In the genomic region with DNA sequence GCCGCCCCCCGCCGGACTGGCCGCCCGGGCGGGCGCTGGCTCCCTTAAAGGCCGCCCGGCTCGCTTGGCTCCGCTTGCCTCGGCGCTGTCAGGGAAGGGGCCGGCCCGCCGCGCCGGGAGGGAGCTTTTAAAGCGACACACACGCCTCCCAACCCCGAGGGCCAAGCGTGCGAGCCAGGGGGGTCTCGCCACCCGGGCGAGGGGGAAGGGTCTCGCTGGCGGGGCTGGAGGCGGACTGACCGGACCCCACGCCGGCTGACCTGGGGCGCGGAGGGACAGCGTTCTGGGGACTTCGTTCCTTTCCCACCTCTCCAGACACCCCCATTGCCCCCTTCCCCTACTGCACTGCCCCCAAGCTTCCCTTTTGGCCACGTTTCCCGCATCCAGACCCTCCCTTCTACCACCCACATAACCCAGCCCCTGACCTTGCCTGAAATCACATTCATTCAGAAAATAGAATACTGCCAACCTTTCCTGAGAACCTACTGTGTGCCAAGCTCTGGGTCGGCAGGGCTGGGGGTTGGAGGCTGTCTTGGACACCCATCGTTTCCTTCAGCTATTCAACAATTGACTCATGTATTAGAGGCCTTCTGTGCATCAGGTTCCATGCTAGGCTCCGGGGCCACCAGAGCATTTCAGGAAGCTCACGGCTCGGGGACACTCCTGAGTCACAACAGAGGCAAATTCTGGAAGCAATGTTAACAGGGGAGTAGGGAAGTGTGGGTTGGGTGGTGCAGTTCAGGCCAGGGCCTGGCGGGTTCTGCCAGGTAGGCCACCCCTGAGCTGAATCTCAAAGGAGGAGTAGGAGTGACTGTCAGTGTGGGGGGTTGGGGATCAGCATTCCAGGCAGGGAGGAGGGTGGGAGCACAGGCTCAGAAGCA, we compare ENCODE assay signal across 9 cellular contexts. TPM values are rescaled to one million over a fixed set of nuclear protein-coding genes. Genes with fewer than 3 reads are reported as not detected.
A peak's percentile ranks its signal among the peaks of the same experiment; 100 is the strongest.
DNase-seq lines count a peak whose midpoint lies in the region; ATAC-seq, FAIRE-seq and TF ChIP-seq lines count a peak whose summit lies in the region.
"Had no signal": no experiment of that assay in that cellular context is flagged by ENCODE, and none has a peak within 500 bp of the region (broad histone marks: within the 10 kb centered on the region; RNA-seq: fewer than 3 reads in every experiment).

A gene with protein sequence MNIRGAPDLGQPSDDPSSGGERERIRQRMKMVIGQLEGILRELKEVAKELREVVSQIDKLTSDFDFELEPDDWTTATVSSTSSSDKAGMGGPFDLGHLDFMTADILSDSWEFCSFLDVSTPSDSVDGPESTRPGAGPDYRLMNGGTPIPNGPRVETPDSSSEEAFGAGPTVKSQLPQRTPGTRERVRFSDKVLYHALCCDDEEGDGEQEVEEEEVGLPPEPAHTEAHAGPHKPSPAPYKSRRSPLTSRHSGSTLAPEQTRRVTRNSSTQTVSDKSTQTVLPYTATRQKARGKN (minus strand): TSS at position 102 of the 881 bp plus-strand sequence. CDS start 2,221 bp downstream, outside the sequence.

- 22% methylated on average over 15 of the region's 44 CpGs for WGBS in hepatocyte (ENCODE audit: low lambda C conversion rate, missing lambda C conversion rate)
- WGBS in psoas muscle, 3 donors: 12 to 29% (median 16%) methylated on average over 17 to 44 of the region's 44 CpGs

- H3K9me2 ChIP-seq in hepatocyte (replicated peaks; ENCODE audit: insufficient read depth): no peaks in the 10 kb centered on the region

- TF ChIP-seq CTCF in astrocyte of the cerebellum (IDR thresholded peaks at IDR 0.05; ENCODE audit: low read depth, low read length, missing control alignments) (no peak), hepatocyte (IDR thresholded peaks at IDR 0.05; ENCODE audit: poor library complexity) (no peak), psoas muscle (IDR thresholded peaks at IDR 0.05) (no peak)

- in situ Hi-C loops in astrocyte of the cerebellum (cut with HindIII; ENCODE audit: low sequenced_read_pairs): no loop called here

- DNase-seq in astrocyte of the cerebellum (ENCODE audit: low read depth) (no peak), hepatocyte (ENCODE audit: low spot score) (peak; percentile 71), psoas muscle (peak; percentile 54 to 67), GM12892 (ENCODE audit: insufficient read length) (no peak), RKO (ENCODE audit: low spot score) (no peak)

- peaks cover 50% of the 10 kb centered on the region for H3K27me3 ChIP-seq in hepatocyte
- peaks cover 0 to 51% (median 9%) of the 10 kb centered on the region in 3 donors for H3K27me3 ChIP-seq in psoas muscle (ENCODE audit: insufficient read depth in 3 of 3, low read length in 2 of 3)

- peak within 1 kb of the TSS; percentile 98 for H3K4me2 ChIP-seq in hepatocyte

- no peaks in the 10 kb centered on the region for H4K20me1 ChIP-seq in hepatocyte (ENCODE audit: insufficient read depth, poor library complexity, severe bottlenecking)

- no peaks in the 10 kb centered on the region for H3K79me2 ChIP-seq in hepatocyte

- H3K9me3 ChIP-seq in ES-I3 (ENCODE audit: control insufficient read depth, insufficient read depth, low read length) (no peaks in the 10 kb centered on the region), hepatocyte (ENCODE audit: low read depth) (no peaks in the 10 kb centered on the region), psoas muscle (no peaks in the 10 kb centered on the region)

- H3K4me1 ChIP-seq in ES-I3 (ENCODE audit: insufficient read depth, low read length) (peaks cover 13% of the 10 kb centered on the region), hepatocyte (ENCODE audit: insufficient read depth) (peaks cover 9% of the 10 kb centered on the region), psoas muscle (no peaks in the 10 kb centered on the region)

- peak within 1 kb of the TSS; percentile 83 for H3K9ac ChIP-seq in ES-I3 (ENCODE audit: low read depth, low read length)

- TF ChIP-seq POLR2A in GM12892 (IDR thresholded peaks at IDR 0.05; ENCODE audit: low read depth, low read length): no peak

- H3K4me3 ChIP-seq in astrocyte of the cerebellum (ENCODE audit: low read depth, low read length) (peak within 1 kb of the TSS; percentile 43), hepatocyte (peak within 1 kb of the TSS; percentile 61), psoas muscle (peak within 1 kb of the TSS; percentile 69)

- H3K27ac ChIP-seq in hepatocyte: no peak within 1 kb of the TSS
- no peak within 1 kb of the TSS for H3K27ac ChIP-seq in psoas muscle

- FAIRE-seq in GM12892 (lab: Jason Lieb, UNC): no peak
- FAIRE-seq: islet of Langerhans had no signal

- H3K36me3 ChIP-seq in ES-I3 (ENCODE audit: insufficient read depth, low read length) (no peaks in the 10 kb centered on the region), hepatocyte (replicated peaks; ENCODE audit: insufficient read depth, low read depth) (no peaks in the 10 kb centered on the region), psoas muscle (ENCODE audit: insufficient read depth in 1 of 2, low read depth in 1 of 2) (no peaks in the 10 kb centered on the region)

- intact Hi-C loops in psoas muscle (cut with DNase I): no loop called here

- H2AFZ ChIP-seq in hepatocyte: peak within 1 kb of the TSS; percentile 78

- ATAC-seq in psoas muscle (peak; percentile 62 to 84 (median 70)), GM21717 (IDR thresholded peaks at IDR 0.05; ENCODE audit: unreplicated experiment) (no peak), GM21381 (IDR thresholded peaks at IDR 0.05; ENCODE audit: unreplicated experiment) (no peak)

RNA-seq across cellular contexts. Expression of the gene that starts here (rescaled TPM):
- total RNA-seq in hepatocyte: 1.3 and 3.3 TPM in 2 replicates
- 1.9 and 8.1 TPM in 2 replicates for polyA plus RNA-seq in hepatocyte
- 10 to 100 TPM in 1 of 4 donors, 1 to 10 TPM in 3; 3.8 to 10.8 (median 5.7) TPM for total RNA-seq in psoas muscle
- 1 to 10 TPM in 2 of 3 donors, under 1 TPM in 1; 0.42 to 2.5 (median 1.6) TPM for polyA plus RNA-seq in psoas muscle
- polyA plus RNA-seq in GM12892 (2012; ENCODE audit: missing spikeins): not detected

Comparison
In these comparisons a context has a peak if more than half of its experiments do, and no peak if none do; other contexts are left out.
1. DNase-seq: peak in hepatocyte (single experiment) and psoas muscle (2 of 2); none in astrocyte of the cerebellum (single experiment), GM12892 (single experiment) and RKO (single experiment).
2. ATAC-seq: peak in psoas muscle (4 of 4); none in GM21717 (single experiment) and GM21381 (single experiment).
3. Peak in every context shown above with its lines, with median percentiles within 50 percentile points of each other: H3K4me3 ChIP-seq.